ENCODE assay signal across 8 cellular contexts in genomic region chr1:119987689-119988088, GRCh38.
DNase-seq lines count a peak whose midpoint lies in the region; ATAC-seq and TF ChIP-seq lines count a peak whose summit lies in the region.

No MANE protein-coding gene starts in this region.

- H2AFZ ChIP-seq in Loucy (ENCODE audit: low read length): no peak overlapping the region

- H3F3A ChIP-seq in Loucy (ENCODE audit: low read depth): peaks cover 7% of the 10 kb centered on the region; the same call in 1 of the 2 replicates

- H3K4me3 ChIP-seq in Loucy (ENCODE audit: low read length, poor library complexity, severe bottlenecking): peak overlapping the region; percentile 56
- no peak overlapping the region for H3K4me3 ChIP-seq in stomach

- H3K9ac ChIP-seq in Loucy (ENCODE audit: low read depth, low read length, poor library complexity, severe bottlenecking): peak overlapping the region; percentile 55

- no peaks in the 10 kb centered on the region for H4K20me1 ChIP-seq in Loucy (ENCODE audit: insufficient read depth, low read length, poor library complexity, severe bottlenecking)

- H3K36me3 ChIP-seq in Loucy (ENCODE audit: insufficient read depth, low read length) (peaks cover 20% of the 10 kb centered on the region; the same call in 1 of the 2 replicates), stomach (peaks cover 0 to 22% (median 17%) of the 10 kb centered on the region in 4 donors)

- TF ChIP-seq EP300 in stomach (IDR thresholded peaks at IDR 0.05): no peak

- intact Hi-C loops in activated CD4-positive, alpha-beta T cell treated with anti-CD3 and anti-CD28 coated beads, Interleukin-2, amount 10 ng/mL, durations not matched to agents 24 days and 14 days (cut with micrococcal nuclease): loop anchor here (5.0 kb wide), 1 partner anchor 35 kb away; no protein-coding TSS in a partner anchor
- intact Hi-C loops in stomach (cut with DNase I; ENCODE audit: low total_unique reads): no loop called here

- H3K27me3 ChIP-seq in Loucy (ENCODE audit: insufficient read depth, low read length, poor library complexity, severe bottlenecking) (no peaks in the 10 kb centered on the region), stomach (no peaks in the 10 kb centered on the region)

- H3K4me2 ChIP-seq in Loucy (ENCODE audit: low read depth, low read length, poor library complexity, severe bottlenecking): peak overlapping the region; percentile 71

- TF ChIP-seq CTCF in Loucy (conservative IDR thresholded peaks at IDR 0.05; ENCODE audit: low read length): no peak
- TF ChIP-seq CTCF in stomach (IDR thresholded peaks at IDR 0.05): no peak

- H3K36me3 Mint-ChIP-seq in activated CD4-positive, alpha-beta T cell treated with anti-CD3 and anti-CD28 coated beads, Interleukin-2, amount 10 ng/mL, durations not matched to agents 24 days and 14 days (ENCODE audit: low read depth): peaks cover 43% of the 10 kb centered on the region
- peaks cover 10% of the 10 kb centered on the region for H3K36me3 Mint-ChIP-seq in central memory CD8-positive, alpha-beta T cell (ENCODE audit: insufficient read depth)

- peaks cover 41% of the 10 kb centered on the region for H3K4me1 Mint-ChIP-seq in activated CD4-positive, alpha-beta T cell treated with anti-CD3 and anti-CD28 coated beads, Interleukin-2, amount 10 ng/mL, durations not matched to agents 24 days and 14 days
- peaks cover 32% of the 10 kb centered on the region for H3K4me1 Mint-ChIP-seq in central memory CD8-positive, alpha-beta T cell

- 53 to 88% (median 79%) methylated on average over 1 of the region's 1 CpG for WGBS in stomach, 5 donors

- peak overlapping the region in 3 of 5 donors; percentile 13 to 54 (median 36) for H3K27ac ChIP-seq in stomach

- H3K27ac Mint-ChIP-seq in activated CD4-positive, alpha-beta T cell treated with anti-CD3 and anti-CD28 coated beads, Interleukin-2, amount 10 ng/mL, durations not matched to agents 24 days and 14 days: peak overlapping the region; percentile 85
- peak overlapping the region; percentile 30 for H3K27ac Mint-ChIP-seq in central memory CD8-positive, alpha-beta T cell (ENCODE audit: low read depth)

- H3K9me2 ChIP-seq in Loucy (replicated peaks; ENCODE audit: low read depth, low read length): no peaks in the 10 kb centered on the region

- no peaks in the 10 kb centered on the region for H3K27me3 Mint-ChIP-seq in activated CD4-positive, alpha-beta T cell treated with anti-CD3 and anti-CD28 coated beads, Interleukin-2, amount 10 ng/mL, durations not matched to agents 24 days and 14 days
- no peaks in the 10 kb centered on the region for H3K27me3 Mint-ChIP-seq in central memory CD8-positive, alpha-beta T cell

- H3K4me3 Mint-ChIP-seq in activated CD4-positive, alpha-beta T cell treated with anti-CD3 and anti-CD28 coated beads, Interleukin-2, amount 10 ng/mL, durations not matched to agents 24 days and 14 days: peak overlapping the region; percentile 70
- no peak overlapping the region for H3K4me3 Mint-ChIP-seq in central memory CD8-positive, alpha-beta T cell

- TF ChIP-seq POLR2A in stomach (IDR thresholded peaks at IDR 0.05): no peak
- no peak for TF ChIP-seq POLR2A in GM18505 (IDR thresholded peaks at IDR 0.05; ENCODE audit: borderline replicate concordance, extremely low read depth, insufficient read depth, insufficient read length)

- H3K9me3 Mint-ChIP-seq in activated CD4-positive, alpha-beta T cell treated with anti-CD3 and anti-CD28 coated beads, Interleukin-2, amount 10 ng/mL, durations not matched to agents 24 days and 14 days: no peaks in the 10 kb centered on the region
- H3K9me3 Mint-ChIP-seq in central memory CD8-positive, alpha-beta T cell: no peaks in the 10 kb centered on the region

- DNase-seq in activated CD4-positive, alpha-beta T cell treated with anti-CD3 and anti-CD28 coated beads, Interleukin-2, amount 10 ng/mL, durations not matched to agents 24 days and 14 days: peak; percentile 68
- DNase-seq in activated CD4-positive, alpha-beta T cell treated with anti-CD3 and anti-CD28 coated beads for 48 hours: no peak
- DNase-seq in central memory CD8-positive, alpha-beta T cell (ENCODE audit: low spot score in 2 of 2): no peak
- DNase-seq in stomach (no peak), NCI-H2171 treated with DMSO at 0.1 percent for 48 hours (lab: John Stamatoyannopoulos, UW) (no peak), SW 1271 (lab: John Stamatoyannopoulos, UW) (no peak)

- no peak for ATAC-seq in central memory CD8-positive, alpha-beta T cell (replicated peaks; ENCODE audit: extremely low read depth, poor library complexity, severe bottlenecking)
- no peak for ATAC-seq in GM18505 (IDR thresholded peaks at IDR 0.05; ENCODE audit: unreplicated experiment)

- H3K79me2 ChIP-seq in Loucy (ENCODE audit: insufficient read depth, low read length): peaks cover 12% of the 10 kb centered on the region

- H3K9me3 ChIP-seq in Loucy (ENCODE audit: insufficient read depth, low read depth, low read length): no peaks in the 10 kb centered on the region
- no peaks in the 10 kb centered on the region for H3K9me3 ChIP-seq in stomach

- peaks cover 49% of the 10 kb centered on the region for H3K4me1 ChIP-seq in Loucy (ENCODE audit: insufficient read depth, low read length, poor library complexity, severe bottlenecking)
- H3K4me1 ChIP-seq in stomach: peaks cover 0 to 21% (median 13%) of the 10 kb centered on the region in 4 donors
